In the genomic region with DNA sequence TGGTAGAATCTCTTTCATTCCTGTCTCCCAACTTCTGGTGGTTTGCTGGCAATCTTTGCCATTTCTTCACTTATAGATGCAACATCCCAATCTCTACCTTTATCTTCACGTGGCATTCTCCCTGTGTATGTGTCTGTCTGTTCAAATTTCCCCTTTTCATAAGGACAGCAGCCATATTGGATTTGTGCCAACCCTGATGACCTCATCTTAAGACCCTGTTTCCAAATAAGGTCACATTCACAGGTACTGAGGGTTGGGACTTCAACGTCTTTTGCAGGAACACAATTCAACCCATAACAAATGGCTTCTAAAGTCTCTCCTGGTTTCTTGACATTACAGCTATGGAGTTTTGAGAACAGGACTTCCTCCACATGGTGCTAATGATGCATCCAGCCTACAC, we compare ENCODE assay signal across 5 cellular contexts.
"Had no signal": no experiment of that assay in that cellular context is flagged by ENCODE, and none has a peak within 500 bp of the region (broad histone marks: within the 10 kb centered on the region; RNA-seq: fewer than 3 reads in every experiment).

No MANE protein-coding gene starts in this region.

- H3K9me3 ChIP-seq: HAP-1 had no signal

- DNase-seq: GOT3, H7, KG1 had no signal

- H3K4me3 ChIP-seq: HAP-1 had no signal

- H3K36me3 ChIP-seq: HAP-1 had no signal

- FAIRE-seq: HTR-8/SVneo had no signal
